Comparison of ENCODE assay signal across 1 cellular context in the genomic region with DNA sequence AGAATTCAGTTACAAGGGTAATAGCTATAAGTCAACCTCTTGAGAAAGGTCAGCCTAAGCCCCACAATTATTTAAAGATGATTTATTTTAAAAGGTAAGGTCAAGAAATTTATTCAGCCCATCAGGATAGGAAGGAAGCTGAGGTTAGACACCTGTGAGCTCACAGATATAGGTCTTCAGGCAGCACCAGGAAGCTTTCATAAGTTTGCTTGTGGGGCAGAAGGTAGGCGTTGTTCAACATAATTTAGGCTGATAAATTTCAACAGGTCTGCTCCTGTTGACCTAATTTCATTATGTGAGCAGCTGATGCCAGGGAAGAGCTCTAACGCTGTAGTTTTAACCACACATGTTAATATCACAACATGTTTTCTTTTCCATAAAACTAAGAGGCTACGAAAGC.
TF ChIP-seq lines count a peak whose summit lies in the region.

No MANE protein-coding gene starts in this region.

TF ChIP-seq in H1, 55 proteins besides CTCF, POLR2A, EP300 and RAD21:
- TF ChIP-seq TAF1 (IDR thresholded peaks at IDR 0.05; ENCODE audit: low read depth, low read length) (no peak), MAFK (IDR thresholded peaks at IDR 0.05; ENCODE audit: low read depth, low read length) (no peak), TBP (IDR thresholded peaks at IDR 0.05; ENCODE audit: low read depth, low read length) (no peak), TEAD4 (IDR thresholded peaks at IDR 0.05; ENCODE audit: low read depth, low read length) (no peak), BACH1 (IDR thresholded peaks at IDR 0.05; ENCODE audit: low read length) (no peak), ASH2L (IDR thresholded peaks at IDR 0.05; ENCODE audit: low read length) (no peak), YY1 (IDR thresholded peaks at IDR 0.05; ENCODE audit: low read depth, low read length) (no peak), CEBPB (IDR thresholded peaks at IDR 0.05; ENCODE audit: low read depth, low read length) (no peak), SAP30 (IDR thresholded peaks at IDR 0.05; ENCODE audit: insufficient read depth, insufficient replicate concordance, low read length) (no peak), RXRA (IDR thresholded peaks at IDR 0.05; ENCODE audit: insufficient read depth, low read depth, low read length) (no peak), BCL11A (IDR thresholded peaks at IDR 0.05; ENCODE audit: low read depth in 2 of 2, low read length in 2 of 2) (no peak), GABPA (IDR thresholded peaks at IDR 0.05; ENCODE audit: borderline replicate concordance, insufficient read depth, low read length) (no peak)
- TF ChIP-seq, protein P1, sequence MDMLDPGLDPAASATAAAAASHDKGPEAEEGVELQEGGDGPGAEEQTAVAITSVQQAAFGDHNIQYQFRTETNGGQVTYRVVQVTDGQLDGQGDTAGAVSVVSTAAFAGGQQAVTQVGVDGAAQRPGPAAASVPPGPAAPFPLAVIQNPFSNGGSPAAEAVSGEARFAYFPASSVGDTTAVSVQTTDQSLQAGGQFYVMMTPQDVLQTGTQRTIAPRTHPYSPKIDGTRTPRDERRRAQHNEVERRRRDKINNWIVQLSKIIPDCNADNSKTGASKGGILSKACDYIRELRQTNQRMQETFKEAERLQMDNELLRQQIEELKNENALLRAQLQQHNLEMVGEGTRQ (IDR thresholded peaks at IDR 0.05; ENCODE audit: low read length) = no peak
TF ChIP-seq in H1: peak in this region for 0.
